ENCODE assay signal across 12 cellular contexts in genomic region chr6:112879920-112880413, GRCh38.
DNase-seq lines count a peak whose midpoint lies in the region; ATAC-seq, FAIRE-seq and TF ChIP-seq lines count a peak whose summit lies in the region.
"Had no signal": no experiment of that assay in that cellular context is flagged by ENCODE, and none has a peak within 500 bp of the region (broad histone marks: within the 10 kb centered on the region; RNA-seq: fewer than 3 reads in every experiment).

No MANE protein-coding gene starts in this region.

- no peak overlapping the region for H3K23ac ChIP-seq in mesenchymal stem cell (ENCODE audit: low read length in 2 of 2)

- H3K4me1 ChIP-seq in astrocyte (ENCODE audit: insufficient read depth, low read length) (peaks cover 42% of the 10 kb centered on the region), mesenchymal stem cell (ENCODE audit: control insufficient read depth, insufficient read depth, low read depth, low read length) (peaks cover 3% of the 10 kb centered on the region), A673 (ENCODE audit: insufficient read depth, low read length, poor library complexity, severe bottlenecking) (peaks cover 10% of the 10 kb centered on the region)
- H3K4me1 ChIP-seq: parathyroid adenoma had no signal

- H3K36me3 ChIP-seq in astrocyte (ENCODE audit: insufficient read depth, low read length) (no peaks in the 10 kb centered on the region), mesenchymal stem cell (ENCODE audit: control insufficient read depth in 1 of 2, insufficient read depth in 2 of 2, low read depth in 1 of 2, low read length in 2 of 2) (no peaks in the 10 kb centered on the region), A673 (ENCODE audit: insufficient read depth, low read length, poor library complexity, severe bottlenecking) (no peaks in the 10 kb centered on the region)

- POLR2A ChIA-PET in A673 (lab: Charles Lee; ENCODE audit: low non-redundant PET), result interaction anchor here (0.6 kb wide), 1 partner anchor 632 kb away, joined by 3 read pairs; no protein-coding TSS in a partner anchor

- no peak overlapping the region for H2BK5ac ChIP-seq in mesenchymal stem cell (ENCODE audit: low read depth, low read length, poor library complexity, severe bottlenecking)

- no peak for TF ChIP-seq CTCF in astrocyte (IDR thresholded peaks at IDR 0.05; ENCODE audit: insufficient read depth, low read depth, low read length)
- no peak for TF ChIP-seq CTCF in A673 (conservative IDR thresholded peaks at IDR 0.05; ENCODE audit: low read depth, low read length)
- TF ChIP-seq CTCF in lower leg skin (IDR thresholded peaks at IDR 0.05), result no peak

- peak overlapping the region; percentile 85 to 93 for H2BK12ac ChIP-seq in mesenchymal stem cell (ENCODE audit: low read length in 2 of 2)

- CTCF ChIA-PET in A673 (lab: Charles Lee), result no interaction called here

- H3K27me3 ChIP-seq in astrocyte (ENCODE audit: insufficient read depth, low read length), result no peaks in the 10 kb centered on the region
- H3K27me3 ChIP-seq in mesenchymal stem cell (ENCODE audit: control insufficient read depth in 1 of 2, insufficient read depth in 1 of 2, low read length in 2 of 2), result no peaks in the 10 kb centered on the region
- H3K27me3 ChIP-seq in A673 (replicated peaks; ENCODE audit: insufficient read depth, low read depth, low read length, poor library complexity), result no peaks in the 10 kb centered on the region

- peaks cover 50% of the 10 kb centered on the region for H3K4me1 Mint-ChIP-seq in astrocyte (ENCODE audit: low read depth, unreplicated experiment)

- H4K20me1 ChIP-seq in astrocyte (ENCODE audit: insufficient read depth, low read length), result no peaks in the 10 kb centered on the region

- no peaks in the 10 kb centered on the region for H3K27me3 Mint-ChIP-seq in astrocyte (ENCODE audit: low read depth, unreplicated experiment)

- H3K4me3 ChIP-seq in astrocyte (ENCODE audit: insufficient read depth, low read depth, low read length), result no peak overlapping the region
- H3K4me3 ChIP-seq in mesenchymal stem cell (ENCODE audit: insufficient read depth in 1 of 2, low read depth in 1 of 2, low read length in 2 of 2), result no peak overlapping the region
- H3K4me3 ChIP-seq in A673 (ENCODE audit: low read depth, low read length, poor library complexity, severe bottlenecking), result no peak overlapping the region
- no peak overlapping the region for H3K4me3 ChIP-seq in lower leg skin (ENCODE audit: low read depth, poor library complexity, severe bottlenecking)

- peak; percentile 65 for ATAC-seq in HG03378 (IDR thresholded peaks at IDR 0.05; ENCODE audit: unreplicated experiment)

- no peak overlapping the region for H3K4me3 Mint-ChIP-seq in astrocyte (ENCODE audit: unreplicated experiment)

- no TSS peak for BruUV-seq in A673 (replicated peaks; lab: Mats Ljungman, UMichigan)

- peak overlapping the region in 1 of 2 experiments; percentile 35 for H3K14ac ChIP-seq in mesenchymal stem cell (ENCODE audit: low read length in 2 of 2)

- no peaks in the 10 kb centered on the region for H3K36me3 Mint-ChIP-seq in astrocyte (ENCODE audit: low read depth, unreplicated experiment)

- H2BK15ac ChIP-seq in mesenchymal stem cell (ENCODE audit: low read depth, poor library complexity, severe bottlenecking), result peak overlapping the region; percentile 48

- FAIRE-seq in astrocyte (lab: Jason Lieb, UNC), result no peak
- no peak for FAIRE-seq in H54 (lab: Jason Lieb, UNC)
- FAIRE-seq: G401.6, TTC549 had no signal

- H3K9me3 Mint-ChIP-seq in astrocyte (ENCODE audit: unreplicated experiment), result no peaks in the 10 kb centered on the region

- H3K79me2 ChIP-seq in astrocyte (ENCODE audit: insufficient read depth, low read length), result no peaks in the 10 kb centered on the region
- H3K79me2 ChIP-seq: parathyroid adenoma had no signal

- peak; percentile 26 for DNase-seq in D341Med (ENCODE audit: low spot score)
- peak; percentile 8 for DNase-seq in astrocyte (ENCODE audit: low read depth)
- peak; percentile 17 for DNase-seq in mesenchymal stem cell
- no peak for DNase-seq in NCI-H2171 (lab: John Stamatoyannopoulos, UW)
- no peak for DNase-seq in A673 (ENCODE audit: low spot score)
- no peak for DNase-seq in lower leg skin (ENCODE audit: low spot score in 2 of 2)
- no peak for DNase-seq in H54 (ENCODE audit: insufficient read length, low spot score)

- TF ChIP-seq POLR2A in lower leg skin (IDR thresholded peaks at IDR 0.05) (no peak), H54 (IDR thresholded peaks at IDR 0.05; ENCODE audit: low read depth, low read length) (no peak)

- WGBS in mesenchymal stem cell, result 63% methylated on average over 20 of the region's 20 CpGs
- 94 to 95% methylated on average over 11 to 12 of the region's 20 CpGs for WGBS in lower leg skin, 2 donors

- H3K27ac ChIP-seq in astrocyte (ENCODE audit: low read depth, low read length) (peak overlapping the region; percentile 48), mesenchymal stem cell (ENCODE audit: low read length, poor library complexity, severe bottlenecking) (no peak overlapping the region), A673 (ENCODE audit: low read depth, low read length, poor library complexity, severe bottlenecking) (no peak overlapping the region)
- H3K27ac ChIP-seq: HL-60, parathyroid adenoma had no signal

- no peak overlapping the region for H3K27ac Mint-ChIP-seq in astrocyte (ENCODE audit: unreplicated experiment)

- H4K91ac ChIP-seq in mesenchymal stem cell (ENCODE audit: low read length), result peak overlapping the region; percentile 86

- peak overlapping the region; percentile 91 for H4K8ac ChIP-seq in mesenchymal stem cell (ENCODE audit: low read length)

- peak overlapping the region; percentile 60 to 75 for H3K4ac ChIP-seq in mesenchymal stem cell (ENCODE audit: low read depth in 1 of 2, low read length in 2 of 2)

- no peaks in the 10 kb centered on the region for H3K79me1 ChIP-seq in mesenchymal stem cell (replicated peaks; ENCODE audit: low read length, poor library complexity, severe bottlenecking)

- intact Hi-C loops in A673 (cut with micrococcal nuclease; ENCODE audit: unreplicated experiment) (loop anchor here (5.0 kb wide), 1 partner anchor 977 kb away; the partner anchor contains the start of gene MARCKS), lower leg skin (cut with DNase I; ENCODE audit: low total_unique reads) (no loop called here)

- H3K9me3 ChIP-seq in astrocyte (ENCODE audit: insufficient read depth, low read depth, low read length), result no peaks in the 10 kb centered on the region
- no peaks in the 10 kb centered on the region for H3K9me3 ChIP-seq in mesenchymal stem cell (ENCODE audit: control insufficient read depth, low read length)
- H3K9me3 ChIP-seq in A673 (ENCODE audit: low read depth, low read length, poor library complexity, severe bottlenecking), result no peaks in the 10 kb centered on the region

- H3K4me2 ChIP-seq in astrocyte (ENCODE audit: low read length) (peak overlapping the region; percentile 72), mesenchymal stem cell (ENCODE audit: low read length, poor library complexity, severe bottlenecking) (no peak overlapping the region)

- no peak overlapping the region for H2AK5ac ChIP-seq in mesenchymal stem cell (ENCODE audit: low read length, severe bottlenecking)

- H3K18ac ChIP-seq in mesenchymal stem cell (ENCODE audit: low read depth in 1 of 2, low read length in 2 of 2), result peak overlapping the region; percentile 62 to 95

- H3K9ac ChIP-seq in astrocyte (ENCODE audit: low read length), result peak overlapping the region; percentile 55
- H3K9ac ChIP-seq in mesenchymal stem cell (ENCODE audit: low read length), result no peak overlapping the region
- H3K9ac ChIP-seq: parathyroid adenoma had no signal

- H2BK120ac ChIP-seq in mesenchymal stem cell (ENCODE audit: low read depth, low read length), result peak overlapping the region; percentile 79

- H2AFZ ChIP-seq in astrocyte (ENCODE audit: low read depth, low read length) (no peak overlapping the region), mesenchymal stem cell (ENCODE audit: low read depth, low read length) (no peak overlapping the region)
- H2AFZ ChIP-seq: parathyroid adenoma had no signal

Comparison
In these comparisons a context has a peak if more than half of its experiments do, and no peak if none do; other contexts are left out.
1. DNase-seq: peak in D341Med (single experiment), astrocyte (single experiment) and mesenchymal stem cell (single experiment); none in NCI-H2171 (single experiment), A673 (single experiment), lower leg skin (0 of 2) and H54 (single experiment).